ENCODE assay signal across 10 cellular contexts in the genomic region with DNA sequence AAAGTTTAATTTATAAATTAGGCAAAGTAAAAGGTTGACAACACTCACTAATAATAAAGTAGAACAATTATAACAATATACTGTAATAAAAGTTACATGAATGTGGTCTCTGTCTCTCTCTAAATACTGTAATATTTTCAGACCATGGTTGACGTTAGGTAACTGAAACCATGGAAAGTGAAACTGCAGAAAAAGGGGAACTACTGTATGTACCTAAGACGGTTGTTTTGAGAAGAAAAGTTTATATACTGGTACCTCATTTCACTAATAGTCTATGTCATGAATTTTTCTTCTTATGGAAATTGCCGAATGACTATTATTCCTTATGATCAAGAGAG.
A peak's percentile ranks its signal among the peaks of the same experiment; 100 is the strongest.
DNase-seq lines count a peak whose midpoint lies in the region; ATAC-seq and TF ChIP-seq lines count a peak whose summit lies in the region.
"Had no signal": no experiment of that assay in that cellular context is flagged by ENCODE, and none has a peak within 500 bp of the region (broad histone marks: within the 10 kb centered on the region; RNA-seq: fewer than 3 reads in every experiment).

No MANE protein-coding gene starts in this region.

- no peak for TF ChIP-seq POLR2A in NB4 (IDR thresholded peaks at IDR 0.05; ENCODE audit: extremely low read depth, insufficient read length)

- H3K36me3 Mint-ChIP-seq in activated T-cell treated with anti-CD3 and anti-CD28 coated beads, Interleukin-2, amount 50 U/mL, for 24 hours (ENCODE audit: low read depth) = no peaks in the 10 kb centered on the region
- H3K36me3 Mint-ChIP-seq in neural progenitor cell = no peaks in the 10 kb centered on the region

- H3K4me2 ChIP-seq in neural progenitor cell = no peak overlapping the region

- H3K27ac Mint-ChIP-seq in activated T-cell treated with anti-CD3 and anti-CD28 coated beads, Interleukin-2, amount 50 U/mL, for 24 hours = no peak overlapping the region
- no peak overlapping the region for H3K27ac Mint-ChIP-seq in neural progenitor cell

- TF ChIP-seq CTCF in GM10266 (IDR thresholded peaks at IDR 0.05; ENCODE audit: control insufficient read depth, insufficient read depth, low read depth, missing control alignments) (no peak), NB4 (IDR thresholded peaks at IDR 0.05; ENCODE audit: low read depth, low read length) (no peak), upper lobe of right lung (IDR thresholded peaks at IDR 0.05) (no peak), neural progenitor cell (IDR thresholded peaks at IDR 0.05) (no peak)

- H3K4me1 Mint-ChIP-seq in activated T-cell treated with anti-CD3 and anti-CD28 coated beads, Interleukin-2, amount 50 U/mL, for 24 hours (ENCODE audit: low read depth) = no peaks in the 10 kb centered on the region
- peaks cover 26% of the 10 kb centered on the region for H3K4me1 Mint-ChIP-seq in neural progenitor cell

- DNase-seq in GM10266 (ENCODE audit: extremely low spot score) (peak; percentile 17), NB4 (ENCODE audit: low read depth) (peak; percentile 27), cerebellar nuclear complex (lab: John Stamatoyannopoulos, UW) (no peak), upper lobe of right lung (no peak), neural progenitor cell (ENCODE audit: low spot score) (no peak)
- no peak for DNase-seq in activated T-cell treated with anti-CD3 and anti-CD28 coated beads, Interleukin-2, amount 50 U/mL, for 24 hours
- DNase-seq: mucosa of descending colon, Right ventricle myocardium superior had no signal

- H3K4me3 Mint-ChIP-seq in activated T-cell treated with anti-CD3 and anti-CD28 coated beads, Interleukin-2, amount 50 U/mL, for 24 hours = no peak overlapping the region
- no peak overlapping the region for H3K4me3 Mint-ChIP-seq in neural progenitor cell

- no peaks in the 10 kb centered on the region for H4K20me1 ChIP-seq in neural progenitor cell (ENCODE audit: low read depth)

- no peak overlapping the region for H2AFZ ChIP-seq in neural progenitor cell (replicated peaks)

- no peaks in the 10 kb centered on the region for H3K79me2 ChIP-seq in neural progenitor cell (ENCODE audit: low read depth)

- ATAC-seq in GM19463 (IDR thresholded peaks at IDR 0.05; ENCODE audit: unreplicated experiment) (peak; percentile 94), HG03025 (IDR thresholded peaks at IDR 0.05; ENCODE audit: low FRiP score, unreplicated experiment) (peak; percentile 93), upper lobe of right lung (no peak)
- ATAC-seq: mucosa of descending colon had no signal

- no peaks in the 10 kb centered on the region for H3K27me3 ChIP-seq in upper lobe of right lung
- no peaks in the 10 kb centered on the region for H3K27me3 ChIP-seq in neural progenitor cell

- no peaks in the 10 kb centered on the region for H3K27me3 Mint-ChIP-seq in activated T-cell treated with anti-CD3 and anti-CD28 coated beads, Interleukin-2, amount 50 U/mL, for 24 hours
- peaks cover 4% of the 10 kb centered on the region for H3K27me3 Mint-ChIP-seq in neural progenitor cell (ENCODE audit: insufficient read depth, low read depth)

- no peaks in the 10 kb centered on the region for H3K36me3 ChIP-seq in upper lobe of right lung
- no peaks in the 10 kb centered on the region for H3K36me3 ChIP-seq in neural progenitor cell

- H3K9me3 ChIP-seq in upper lobe of right lung (no peaks in the 10 kb centered on the region), neural progenitor cell (ENCODE audit: low read depth) (no peaks in the 10 kb centered on the region)
- H3K9me3 ChIP-seq: mucosa of descending colon had no signal

- H3K4me3 ChIP-seq in NB4 (ENCODE audit: low read depth, low read length) (no peak overlapping the region), upper lobe of right lung (no peak overlapping the region), neural progenitor cell (no peak overlapping the region)
- H3K4me3 ChIP-seq: mucosa of descending colon had no signal

- peaks cover 2% of the 10 kb centered on the region for H3K9me3 Mint-ChIP-seq in activated T-cell treated with anti-CD3 and anti-CD28 coated beads, Interleukin-2, amount 50 U/mL, for 24 hours
- H3K9me3 Mint-ChIP-seq in neural progenitor cell = peaks cover 3% of the 10 kb centered on the region

- H3K27ac ChIP-seq in upper lobe of right lung (no peak overlapping the region), neural progenitor cell (no peak overlapping the region)

- no peaks in the 10 kb centered on the region for H3F3A ChIP-seq in neural progenitor cell (ENCODE audit: low read depth)

- no peaks in the 10 kb centered on the region for H3K4me1 ChIP-seq in upper lobe of right lung
- H3K4me1 ChIP-seq in neural progenitor cell = peaks cover 23% of the 10 kb centered on the region

- H3K9ac ChIP-seq in neural progenitor cell = no peak overlapping the region

- intact Hi-C loops in upper lobe of right lung (cut with DNase I) = no loop called here

Comparison
In these comparisons a context has a peak if more than half of its experiments do, and no peak if none do; other contexts are left out.
1. DNase-seq: peak in GM10266 (single experiment) and NB4 (single experiment); none in cerebellar nuclear complex (0 of 2), activated T-cell treated with anti-CD3 and anti-CD28 coated beads, Interleukin-2, amount 50 U/mL, for 24 hours (single experiment), upper lobe of right lung (single experiment) and neural progenitor cell (single experiment).